In genomic region chr19:44576843-44577565, GRCh38 we compare ENCODE assay signal across 8 cellular contexts. TPM values are rescaled to one million over a fixed set of nuclear protein-coding genes. Genes with fewer than 3 reads are reported as not detected.
DNase-seq lines count a peak whose midpoint lies in the region; ATAC-seq, FAIRE-seq and TF ChIP-seq lines count a peak whose summit lies in the region.

No MANE protein-coding gene starts in this region.

- no peaks in the 10 kb centered on the region for H3K36me3 ChIP-seq in SU-DHL-6 (ENCODE audit: low read length)
- no peaks in the 10 kb centered on the region for H3K36me3 ChIP-seq in gastroesophageal sphincter

- H3K9me3 ChIP-seq in SU-DHL-6 (ENCODE audit: insufficient read depth, low read length): no peaks in the 10 kb centered on the region
- H3K9me3 ChIP-seq in gastroesophageal sphincter: no peaks in the 10 kb centered on the region

- no peaks in the 10 kb centered on the region for H3K79me2 ChIP-seq in SU-DHL-6 (ENCODE audit: insufficient read depth, low read length)

- H3K9ac ChIP-seq in SU-DHL-6 (ENCODE audit: low read length): no peak overlapping the region

- 48 to 60% methylated on average over 4 to 8 of the region's 8 CpGs for WGBS in gastroesophageal sphincter (ENCODE audit: low coverage in 1 of 2), 2 donors

- TF ChIP-seq CTCF in SU-DHL-6 (IDR thresholded peaks at IDR 0.05; ENCODE audit: insufficient read depth, low read length, poor library complexity, severe bottlenecking) (peak; percentile 32), gastroesophageal sphincter (IDR thresholded peaks at IDR 0.05) (peak in 3 of 4 experiments; percentile 23 to 61 (median 25)), GM20000 (IDR thresholded peaks at IDR 0.05; ENCODE audit: extremely low read depth, missing control alignments) (no peak)

- no peaks in the 10 kb centered on the region for H3K4me1 ChIP-seq in gastroesophageal sphincter

- H3K4me2 ChIP-seq in SU-DHL-6 (ENCODE audit: low read depth, low read length, poor library complexity, severe bottlenecking): no peak overlapping the region

- H3K27ac ChIP-seq in SU-DHL-6 (ENCODE audit: low read depth, low read length) (no peak overlapping the region), gastroesophageal sphincter (no peak overlapping the region)

- DNase-seq in Caki2 (ENCODE audit: low read depth): peak; percentile 39
- DNase-seq in stimulated activated CD8-positive, alpha-beta memory T cell treated with anti-CD3 and anti-CD28 coated beads, Interleukin-4, amount 100 ng/mL, for 48 hours: peak; percentile 38
- DNase-seq in GM20000 (ENCODE audit: low spot score): no peak
- DNase-seq in H54 (ENCODE audit: insufficient read length, low spot score): no peak

- TF ChIP-seq RAD21 in Ishikawa (IDR thresholded peaks at IDR 0.05; ENCODE audit: low read depth): peak; percentile 87

- TF ChIP-seq POLR2A in gastroesophageal sphincter (IDR thresholded peaks at IDR 0.05) (no peak), H54 (IDR thresholded peaks at IDR 0.05; ENCODE audit: low read depth, low read length) (no peak)

- H3K4me3 ChIP-seq in SU-DHL-6 (ENCODE audit: insufficient read depth, low read length, poor library complexity, severe bottlenecking) (no peak overlapping the region), gastroesophageal sphincter (no peak overlapping the region)

- in situ Hi-C loops in Caki2 (cut with HindIII; ENCODE audit: low pct_unique_long_range_greater_than_20kb, low sequenced_read_pairs): no loop called here

- no peaks in the 10 kb centered on the region for H3K9me2 ChIP-seq in SU-DHL-6 (replicated peaks; ENCODE audit: insufficient read depth, low read length)

- TF ChIP-seq EP300 in Ishikawa (IDR thresholded peaks at IDR 0.05; ENCODE audit: borderline replicate concordance): no peak
- TF ChIP-seq EP300 in gastroesophageal sphincter (IDR thresholded peaks at IDR 0.05): no peak

- no peaks in the 10 kb centered on the region for H4K20me1 ChIP-seq in SU-DHL-6 (ENCODE audit: low read depth, low read length)

- H3K27me3 ChIP-seq in SU-DHL-6 (ENCODE audit: low read length) (no peaks in the 10 kb centered on the region), gastroesophageal sphincter (peaks cover 22% of the 10 kb centered on the region)

- no peak for FAIRE-seq in H54 (lab: Jason Lieb, UNC)

- H2AFZ ChIP-seq in SU-DHL-6 (ENCODE audit: low read depth, low read length, severe bottlenecking): no peak overlapping the region

- ATAC-seq in gastroesophageal sphincter: no peak
- no peak for ATAC-seq in GM19395 (IDR thresholded peaks at IDR 0.05; ENCODE audit: unreplicated experiment)

- H3F3A ChIP-seq in SU-DHL-6 (ENCODE audit: insufficient read depth): no peaks in the 10 kb centered on the region

TF ChIP-seq in Ishikawa, 13 proteins besides CTCF, POLR2A, EP300 and RAD21:
- no peak for TF ChIP-seq YY1 (IDR thresholded peaks at IDR 0.05; ENCODE audit: low read depth)
- TF ChIP-seq NFIC (IDR thresholded peaks at IDR 0.05): no peak
- TF ChIP-seq TEAD4 (IDR thresholded peaks at IDR 0.05): no peak
- no peak for TF ChIP-seq TCF12 (IDR thresholded peaks at IDR 0.05; ENCODE audit: low read depth)
- no peak for TF ChIP-seq REST (IDR thresholded peaks at IDR 0.05; ENCODE audit: low read depth)
- TF ChIP-seq EGR1 (IDR thresholded peaks at IDR 0.05): no peak
- no peak for TF ChIP-seq FOXM1 (IDR thresholded peaks at IDR 0.05; ENCODE audit: borderline replicate concordance, low read depth)
- no peak for TF ChIP-seq USF1 (IDR thresholded peaks at IDR 0.05)

RNA-seq across cellular contexts. Expression of gene IGSF23, which starts 36.4 kb away (rescaled TPM):
- total RNA-seq in Caki2 (2014; rRNA removed; shearing (Covaris generic); ENCODE audit: low replicate concordance): not detected in 2 replicates
- total RNA-seq in gastroesophageal sphincter: not detected

RNA-seq across cellular contexts. Expression of gene CEACAM20, which starts 47.5 kb away (rescaled TPM):
- not detected in 2 replicates for total RNA-seq in Caki2 (2014; rRNA removed; shearing (Covaris generic); ENCODE audit: low replicate concordance)
- not detected for total RNA-seq in gastroesophageal sphincter

Comparison
In these comparisons a context has a peak if more than half of its experiments do, and no peak if none do; other contexts are left out.
1. DNase-seq: peak in Caki2 (single experiment) and stimulated activated CD8-positive, alpha-beta memory T cell treated with anti-CD3 and anti-CD28 coated beads, Interleukin-4, amount 100 ng/mL, for 48 hours (single experiment); none in GM20000 (single experiment) and H54 (single experiment).